ENCODE assay signal across 14 cellular contexts in genomic region chr16:84833142-84833495, GRCh38. TPM values are rescaled to one million over a fixed set of nuclear protein-coding genes. Genes with fewer than 3 reads are reported as not detected.
A peak's percentile ranks its signal among the peaks of the same experiment; 100 is the strongest.
DNase-seq lines count a peak whose midpoint lies in the region; TF ChIP-seq lines count a peak whose summit lies in the region.
"Had no signal": no experiment of that assay in that cellular context is flagged by ENCODE, and none has a peak within 500 bp of the region (broad histone marks: within the 10 kb centered on the region; RNA-seq: fewer than 3 reads in every experiment).

No MANE protein-coding gene starts in this region.

- peak overlapping the region; percentile 83 to 97 (median 89) for H3K27ac ChIP-seq in transverse colon

- H3K36me3 ChIP-seq in adipocyte (ENCODE audit: control insufficient read depth, insufficient read depth, low read length, severe bottlenecking) = no peaks in the 10 kb centered on the region
- no peaks in the 10 kb centered on the region for H3K36me3 ChIP-seq in transverse colon

- no peaks in the 10 kb centered on the region for H3K9me3 ChIP-seq in adipocyte (ENCODE audit: control insufficient read depth, low read length)
- H3K9me3 ChIP-seq in transverse colon = no peaks in the 10 kb centered on the region

- no peak for TF ChIP-seq EP300 in transverse colon (IDR thresholded peaks at IDR 0.05; ENCODE audit: low read depth)

- peaks cover 66% of the 10 kb centered on the region for H3K4me1 ChIP-seq in adipocyte (ENCODE audit: control insufficient read depth, insufficient read depth, low read length)
- peaks cover 38 to 85% (median 63%) of the 10 kb centered on the region in 4 donors for H3K4me1 ChIP-seq in transverse colon

- DNase-seq in adipocyte (ENCODE audit: low read depth) (no peak), fibroblast of the aortic adventitia (ENCODE audit: low read depth) (no peak), transverse colon (no peak), NCI-H1436 (lab: John Stamatoyannopoulos, UW) (no peak), D341Med (ENCODE audit: low spot score) (no peak), NOMO-1 (lab: John Stamatoyannopoulos, UW; ENCODE audit: unreplicated experiment in 2 of 2) (no peak)
- DNase-seq: activated CD4-positive, alpha-beta memory T cell treated with anti-CD3 and anti-CD28 coated beads for 36 hours; activated effector memory CD4-positive, alpha-beta T cell treated with anti-CD3 and anti-CD28 coated beads, Interleukin-2, amount 50 U/mL, for 16 hours; Calu3; NCI-H1092; NCI-H446 had no signal

- in situ Hi-C loops in transverse colon (cut with MboI; ENCODE audit: low pct_ligation_motif_present in 1 of 4, low pct_unique_long_range_greater_than_20kb in 1 of 4, low sequenced_read_pairs in 3 of 4) = no loop called here

- no peak for TF ChIP-seq CTCF in fibroblast of the aortic adventitia (IDR thresholded peaks at IDR 0.05; ENCODE audit: insufficient read depth, low read length)
- TF ChIP-seq CTCF in nephron (IDR thresholded peaks at IDR 0.05; ENCODE audit: unreplicated experiment in 3 of 3) = no peak
- no peak for TF ChIP-seq CTCF in transverse colon (IDR thresholded peaks at IDR 0.05)

- 73% methylated on average over 10 of the region's 10 CpGs; no CpG with 5 or more reads in 1 of the 2 donors for WGBS in transverse colon (ENCODE audit: low coverage in 1 of 2), 2 donors

- H3K27me3 ChIP-seq in adipocyte (replicated peaks; ENCODE audit: control insufficient read depth, insufficient read depth, low read length) (no peaks in the 10 kb centered on the region), transverse colon (no peaks in the 10 kb centered on the region)

- peaks cover 48% of the 10 kb centered on the region for H3K4me1 Mint-ChIP-seq in nephron

- no peak for TF ChIP-seq POLR2A in transverse colon (IDR thresholded peaks at IDR 0.05)

- peak overlapping the region; percentile 77 for H3K9ac ChIP-seq in adipocyte (ENCODE audit: low read length)

- H3K9me3 Mint-ChIP-seq in nephron = no peaks in the 10 kb centered on the region
- H3K9me3 Mint-ChIP-seq: activated CD4-positive, alpha-beta memory T cell treated with anti-CD3 and anti-CD28 coated beads for 36 hours; stimulated activated naive CD8-positive, alpha-beta T cell treated with anti-CD3 and anti-CD28 coated beads, Interleukin-15, Interleukin-2, amounts not matched to agents 100 ng/mL and 50 ng/mL, for 24 hours; T-helper 2 cell treated with Interferon-gamma antibody and Interleukin-4, amounts not matched to agents 5 μg/mL and 100 μg/mL, for 36 hours had no signal

- H3K4me3 ChIP-seq in adipocyte (ENCODE audit: low read length) (peak overlapping the region; percentile 78), fibroblast of the aortic adventitia (ENCODE audit: low read depth, low read length) (peak overlapping the region; percentile 15), transverse colon (no peak overlapping the region)

- intact Hi-C loops in transverse colon (cut with DNase I; ENCODE audit: low total_unique reads) = no loop called here

- H3K4me3 Mint-ChIP-seq in nephron = no peak overlapping the region
- H3K4me3 Mint-ChIP-seq: activated CD4-positive, alpha-beta memory T cell treated with anti-CD3 and anti-CD28 coated beads for 36 hours; stimulated activated naive CD8-positive, alpha-beta T cell treated with anti-CD3 and anti-CD28 coated beads, Interleukin-15, Interleukin-2, amounts not matched to agents 100 ng/mL and 50 ng/mL, for 24 hours; T-helper 2 cell treated with Interferon-gamma antibody and Interleukin-4, amounts not matched to agents 5 μg/mL and 100 μg/mL, for 36 hours had no signal

- peak overlapping the region in 2 of 3 experiments; percentile 80 for H3K27ac Mint-ChIP-seq in nephron
- H3K27ac Mint-ChIP-seq: activated CD4-positive, alpha-beta memory T cell treated with anti-CD3 and anti-CD28 coated beads for 36 hours; stimulated activated naive CD8-positive, alpha-beta T cell treated with anti-CD3 and anti-CD28 coated beads, Interleukin-15, Interleukin-2, amounts not matched to agents 100 ng/mL and 50 ng/mL, for 24 hours; T-helper 2 cell treated with Interferon-gamma antibody and Interleukin-4, amounts not matched to agents 5 μg/mL and 100 μg/mL, for 36 hours had no signal

- H3K27me3 Mint-ChIP-seq in nephron (ENCODE audit: low read depth) = peaks cover 5% of the 10 kb centered on the region

- no peaks in the 10 kb centered on the region for H3K36me3 Mint-ChIP-seq in nephron (ENCODE audit: low read depth)
- H3K36me3 Mint-ChIP-seq: activated CD4-positive, alpha-beta memory T cell treated with anti-CD3 and anti-CD28 coated beads for 36 hours had no signal

RNA-seq across cellular contexts. Expression of gene CRISPLD2, which starts 13.3 kb away (rescaled TPM):
- total RNA-seq in fibroblast of the aortic adventitia (ENCODE audit: low replicate concordance) = 0.99 and 29.3 TPM in 2 replicates
- total RNA-seq in transverse colon = 100 to 1,000 TPM in 1 of 4 donors, 10 to 100 TPM in 3; 53.4 to 326 (median 71.0) TPM

Comparison
In these comparisons a context has a peak if more than half of its experiments do, and no peak if none do; other contexts are left out.
1. H3K4me3 ChIP-seq: peak in adipocyte (single experiment) and fibroblast of the aortic adventitia (single experiment); none in transverse colon (0 of 4).